ENCODE assay signal across 8 cellular contexts in the genomic region with DNA sequence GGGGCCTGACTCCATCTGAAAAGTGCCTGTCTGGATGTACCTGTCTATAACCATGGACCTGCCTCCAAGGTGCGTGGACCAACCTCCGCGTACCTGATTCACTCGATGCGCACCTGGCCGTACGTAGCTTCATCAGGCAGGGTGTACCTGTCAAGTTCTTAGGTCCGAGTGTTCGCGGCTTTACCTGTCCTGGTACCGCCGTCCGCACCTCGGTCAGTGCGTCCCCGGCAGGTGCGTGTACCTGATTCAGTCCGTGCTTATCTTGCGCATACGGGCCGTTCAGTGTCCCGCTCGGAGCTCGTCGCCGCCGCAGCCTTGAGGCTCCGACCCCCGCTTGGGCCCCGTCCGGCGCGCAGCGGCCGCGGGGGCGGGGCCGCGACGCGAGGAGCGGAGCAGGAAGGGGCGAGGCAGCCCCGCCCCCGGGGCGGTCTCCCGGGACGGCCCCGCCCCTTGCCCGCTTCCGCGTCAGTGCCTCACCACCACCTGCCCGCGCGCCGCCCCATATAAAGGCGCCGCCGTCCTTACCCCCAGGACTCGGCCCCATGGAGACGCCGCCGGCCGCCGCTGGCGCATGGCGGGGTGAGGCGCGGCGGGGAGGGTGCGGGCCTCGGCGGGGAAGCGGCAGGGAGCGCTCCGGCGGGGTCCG. TPM values are rescaled to one million over a fixed set of nuclear protein-coding genes. Genes with fewer than 3 reads are reported as not detected.
DNase-seq lines count a peak whose midpoint lies in the region; ATAC-seq and TF ChIP-seq lines count a peak whose summit lies in the region.

ZC3H12A (plus strand) TSS at position 530 of the 646 bp plus-strand sequence. CDS start 917 bp downstream, outside the sequence.

- peak within 1 kb of the TSS; percentile 91 for H3K27ac ChIP-seq in IMR-90 (ENCODE audit: insufficient read depth, low read length)
- peak within 1 kb of the TSS; percentile 89 for H3K27ac ChIP-seq in Panc1 (ENCODE audit: low read length)
- peak within 1 kb of the TSS; percentile 96 to 99 (median 97) for H3K27ac ChIP-seq in esophagus squamous epithelium

- H3K23ac ChIP-seq in IMR-90 (ENCODE audit: low read depth, low read length): peak within 1 kb of the TSS; percentile 98

- TF ChIP-seq POLR2A in IMR-90 (IDR thresholded peaks at IDR 0.05; ENCODE audit: low read depth, low read length) (peak; percentile 99), esophagus squamous epithelium (IDR thresholded peaks at IDR 0.05) (peak in 3 of 4 donors; percentile 91 to 99 (median 97))

- peaks cover 30% of the 10 kb centered on the region for H3K9me1 ChIP-seq in IMR-90 (ENCODE audit: insufficient read depth, low read length)

- H2AK9ac ChIP-seq in IMR-90 (replicated peaks; ENCODE audit: low read depth, low read length, poor library complexity): peak within 1 kb of the TSS; percentile 97

- H2BK20ac ChIP-seq in IMR-90 (ENCODE audit: low read depth, low read length): 0 out of 2 replicates have a peak within 1 kb of the TSS, but pooled peaks have one; percentile 16

- H3K36me3 ChIP-seq in IMR-90 (ENCODE audit: control insufficient read depth, insufficient read depth, low read length) (peaks cover 19% of the 10 kb centered on the region), Panc1 (ENCODE audit: control insufficient read depth, insufficient read depth, low read length) (no peaks in the 10 kb centered on the region), esophagus squamous epithelium (peaks cover 0 to 13% (median 4%) of the 10 kb centered on the region in 3 donors)

- peak within 1 kb of the TSS; percentile 94 for H4K91ac ChIP-seq in IMR-90 (ENCODE audit: insufficient read depth, low read depth, low read length)

- H3K4me2 ChIP-seq in IMR-90 (ENCODE audit: low read depth, low read length): peak within 1 kb of the TSS; percentile 99

- WGBS in IMR-90 (ENCODE audit: extremely low coverage in 2 of 2, insufficient read length in 1 of 2), 2 experiments: 2% methylated on average over 25 of the region's 78 CpGs; no CpG with 5 or more reads in 1 of the 2 experiments
- WGBS in esophagus squamous epithelium, 2 donors: 2% methylated on average over 19 of the region's 78 CpGs; no CpG with 5 or more reads in 1 of the 2 donors

- peak within 1 kb of the TSS; percentile 99 for H2AFZ ChIP-seq in IMR-90 (replicated peaks; ENCODE audit: low read length, poor library complexity)

- POLR2A ChIA-PET in IMR-90 (lab: Charles Lee; ENCODE audit: unreplicated experiment) (interaction anchor here (0.6 kb wide), 1 partner anchor 12 kb away, joined by 10 read pairs; no protein-coding TSS in a partner anchor), Panc1 (lab: Charles Lee) (interaction anchor here (0.5 to 0.6 kb wide), 2 partner anchors 334 to 436 kb away, joined by 4 to 10 read pairs; partner anchors contain the start of gene YRDC)

- no peak for TF ChIP-seq RAD21 in IMR-90 (IDR thresholded peaks at IDR 0.05; ENCODE audit: low read length)

- peak within 1 kb of the TSS; percentile 100 for H2AK5ac ChIP-seq in IMR-90 (ENCODE audit: low read depth, low read length)

- dilution Hi-C loops in IMR-90 (cut with HindIII; ENCODE audit: low sequenced_read_pairs, unreplicated experiment): no loop called here

- TF ChIP-seq CTCF in IMR-90 (conservative IDR thresholded peaks at IDR 0.05; ENCODE audit: low read depth, low read length) (no peak), Panc1 (IDR thresholded peaks at IDR 0.05) (no peak), esophagus squamous epithelium (IDR thresholded peaks at IDR 0.05) (peak in 1 of 6 experiments; percentile 1)

- H3K56ac ChIP-seq in IMR-90 (ENCODE audit: extremely low read depth, insufficient read depth, low read length): peak within 1 kb of the TSS; percentile 66

- BruUV-seq in IMR-90 (replicated peaks; lab: Mats Ljungman, UMichigan) (no TSS peak), Panc1 (replicated peaks; lab: Mats Ljungman, UMichigan) (no TSS peak)

- peak within 1 kb of the TSS; percentile 97 for H3K14ac ChIP-seq in IMR-90 (replicated peaks; ENCODE audit: low read depth, low read length)

- peak within 1 kb of the TSS; percentile 96 for H3K9ac ChIP-seq in IMR-90 (ENCODE audit: low read depth, low read length)

- H4K5ac ChIP-seq in IMR-90 (ENCODE audit: low read depth, low read length): peak within 1 kb of the TSS; percentile 89

- DNase-seq in COR-L47 (lab: John Stamatoyannopoulos, UW): peak; percentile 66
- peak; percentile 86 for DNase-seq in IMR-90
- DNase-seq in Panc1 (ENCODE audit: low read depth, low spot score): no peak
- DNase-seq in activated T-cell treated with anti-CD3 and anti-CD28 coated beads, Interleukin-2, amount 50 U/mL, for 48 hours: peak; percentile 90 to 94
- DNase-seq in esophagus squamous epithelium (lab: John Stamatoyannopoulos, UW): peak; percentile 54
- peak; percentile 91 for DNase-seq in myocyte (ENCODE audit: low read depth)
- DNase-seq in stimulated activated CD8-positive, alpha-beta memory T cell treated with anti-CD3 and anti-CD28 coated beads, Interleukin-7, amount 100 ng/mL, for 48 hours (ENCODE audit: extremely low read depth in 1 of 2, low read depth in 1 of 2): peak; percentile 79 to 80

- H3K4me1 ChIP-seq in IMR-90 (ENCODE audit: control insufficient read depth, insufficient read depth, low read length) (peaks cover 53% of the 10 kb centered on the region), Panc1 (ENCODE audit: control insufficient read depth, insufficient read depth, low read length) (peaks cover 66% of the 10 kb centered on the region), esophagus squamous epithelium (peaks cover 58 to 79% (median 68%) of the 10 kb centered on the region in 3 donors)

- H3K79me1 ChIP-seq in IMR-90 (ENCODE audit: low read depth in 1 of 2, low read length in 2 of 2): peaks cover 12 to 65% of the 10 kb centered on the region in 2 experiments; a peak in 3 of 4 replicates

- peak within 1 kb of the TSS; percentile 90; the same call in 2 of the 3 replicates for H2BK15ac ChIP-seq in IMR-90 (ENCODE audit: low read depth, low read length)

- intact Hi-C loops in IMR-90 (cut with micrococcal nuclease) (loop anchor here (5.0 kb wide), 1 partner anchor 208 kb away; no protein-coding TSS in a partner anchor), Panc1 (cut with micrococcal nuclease; ENCODE audit: unreplicated experiment) (no loop called here), esophagus squamous epithelium (cut with DNase I) (no loop called here)

- H2BK5ac ChIP-seq in IMR-90 (ENCODE audit: low read depth, low read length, poor library complexity, severe bottlenecking): peak within 1 kb of the TSS; percentile 97

- ATAC-seq in GM21381 (IDR thresholded peaks at IDR 0.05; ENCODE audit: unreplicated experiment) (peak; percentile 60), IMR-90 (ENCODE audit: low read depth) (peak; percentile 73), Panc1 (peak; percentile 74)

- H4K20me1 ChIP-seq in IMR-90 (ENCODE audit: insufficient read depth, low read length): peaks cover 15% of the 10 kb centered on the region

- in situ Hi-C loops in IMR-90 (cut with MboI; ENCODE audit: low sequenced_read_pairs): no loop called here
- in situ Hi-C loops in Panc1 (cut with HindIII; ENCODE audit: low pct_unique_long_range_greater_than_20kb, low sequenced_read_pairs): no loop called here

- CTCF ChIA-PET in IMR-90 (lab: Yijun Ruan, JAX): interaction anchor here (0.6 to 2.3 kb wide), 3 partner anchors 13 to 208 kb away, joined by 3 to 15 read pairs (median 9); no protein-coding TSS in a partner anchor
- CTCF ChIA-PET in Panc1 (lab: Charles Lee): no interaction called here

- H3K4me3 ChIP-seq in IMR-90 (ENCODE audit: insufficient read depth, low read depth, low read length): peak within 1 kb of the TSS; percentile 95
- H3K4me3 ChIP-seq in Panc1 (ENCODE audit: low read depth in 2 of 2, low read length in 2 of 2): peak within 1 kb of the TSS; percentile 74 to 78
- peak within 1 kb of the TSS; percentile 74 to 85 (median 82) for H3K4me3 ChIP-seq in esophagus squamous epithelium

- H4K8ac ChIP-seq in IMR-90 (ENCODE audit: low read depth in 2 of 2, low read length in 2 of 2): peak within 1 kb of the TSS; percentile 90 to 95

- no peaks in the 10 kb centered on the region for H3K27me3 ChIP-seq in IMR-90 (ENCODE audit: control insufficient read depth, insufficient read depth, low read length)
- no peaks in the 10 kb centered on the region for H3K27me3 ChIP-seq in Panc1 (ENCODE audit: control insufficient read depth, insufficient read depth, low read length)
- no peaks in the 10 kb centered on the region for H3K27me3 ChIP-seq in esophagus squamous epithelium

- H3K4ac ChIP-seq in IMR-90 (ENCODE audit: low read depth, low read length): peak within 1 kb of the TSS; percentile 97

- H3K18ac ChIP-seq in IMR-90 (ENCODE audit: low read depth, low read length): peak within 1 kb of the TSS; percentile 93

- H3K9me3 ChIP-seq in IMR-90 (ENCODE audit: control insufficient read depth, insufficient read depth, low read length): no peaks in the 10 kb centered on the region
- no peaks in the 10 kb centered on the region for H3K9me3 ChIP-seq in Panc1 (ENCODE audit: control insufficient read depth, insufficient read depth, low read depth, low read length)
- H3K9me3 ChIP-seq in esophagus squamous epithelium: no peaks in the 10 kb centered on the region

- peak within 1 kb of the TSS; percentile 93 for H2BK120ac ChIP-seq in IMR-90 (ENCODE audit: low read depth, low read length)

TF ChIP-seq in IMR-90, 13 proteins besides CTCF, POLR2A, EP300 and RAD21 (continues in another document):
- TF ChIP-seq SMC3 (IDR thresholded peaks at IDR 0.05; ENCODE audit: low read depth, low read length) (no peak), FOS (IDR thresholded peaks at IDR 0.05; ENCODE audit: low read depth, low read length) (no peak), BHLHE40 (IDR thresholded peaks at IDR 0.05; ENCODE audit: low read depth, low read length) (no peak), MAZ (IDR thresholded peaks at IDR 0.05; ENCODE audit: borderline replicate concordance, low read depth, low read length) (peak; percentile 98)
- TF ChIP-seq, protein P1, sequence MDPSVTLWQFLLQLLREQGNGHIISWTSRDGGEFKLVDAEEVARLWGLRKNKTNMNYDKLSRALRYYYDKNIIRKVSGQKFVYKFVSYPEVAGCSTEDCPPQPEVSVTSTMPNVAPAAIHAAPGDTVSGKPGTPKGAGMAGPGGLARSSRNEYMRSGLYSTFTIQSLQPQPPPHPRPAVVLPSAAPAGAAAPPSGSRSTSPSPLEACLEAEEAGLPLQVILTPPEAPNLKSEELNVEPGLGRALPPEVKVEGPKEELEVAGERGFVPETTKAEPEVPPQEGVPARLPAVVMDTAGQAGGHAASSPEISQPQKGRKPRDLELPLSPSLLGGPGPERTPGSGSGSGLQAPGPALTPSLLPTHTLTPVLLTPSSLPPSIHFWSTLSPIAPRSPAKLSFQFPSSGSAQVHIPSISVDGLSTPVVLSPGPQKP (IDR thresholded peaks at IDR 0.05; ENCODE audit: borderline replicate concordance, low read depth, low read length): no peak

RNA-seq across cellular contexts. Expression of gene ZC3H12A, which starts in this region (rescaled TPM):
- total RNA-seq in IMR-90 (2012; rRNA removed) (3.1 and 3.8 TPM in 2 replicates), Panc1 (2021; ENCODE audit: unreplicated experiment) (9.4 TPM), esophagus squamous epithelium (100 to 1,000 TPM in 1 of 4 donors, 10 to 100 TPM in 3; 11.6 to 132 (median 49.0) TPM), myocyte (6.5 and 7.3 TPM in 2 replicates)
- polyA plus RNA-seq in IMR-90 (2012; rRNA removed): 14.2 and 15.2 TPM in 2 replicates
- 9.8 and 20.0 TPM in 2 replicates for polyA plus RNA-seq in IMR-90 (2012; cell fraction: cytosol; rRNA removed)
- 51.5 and 67.1 TPM in 2 replicates for polyA plus RNA-seq in IMR-90 (2012; cell fraction: nucleus; rRNA removed; ENCODE audit: low replicate concordance)
- 7.1 TPM for polyA plus RNA-seq in Panc1 (2012; ENCODE audit: insufficient read length)
- 9.3 TPM for polyA plus RNA-seq in myocyte (2012)
